ENCODE assay signal across 1 cellular context in the genomic region with DNA sequence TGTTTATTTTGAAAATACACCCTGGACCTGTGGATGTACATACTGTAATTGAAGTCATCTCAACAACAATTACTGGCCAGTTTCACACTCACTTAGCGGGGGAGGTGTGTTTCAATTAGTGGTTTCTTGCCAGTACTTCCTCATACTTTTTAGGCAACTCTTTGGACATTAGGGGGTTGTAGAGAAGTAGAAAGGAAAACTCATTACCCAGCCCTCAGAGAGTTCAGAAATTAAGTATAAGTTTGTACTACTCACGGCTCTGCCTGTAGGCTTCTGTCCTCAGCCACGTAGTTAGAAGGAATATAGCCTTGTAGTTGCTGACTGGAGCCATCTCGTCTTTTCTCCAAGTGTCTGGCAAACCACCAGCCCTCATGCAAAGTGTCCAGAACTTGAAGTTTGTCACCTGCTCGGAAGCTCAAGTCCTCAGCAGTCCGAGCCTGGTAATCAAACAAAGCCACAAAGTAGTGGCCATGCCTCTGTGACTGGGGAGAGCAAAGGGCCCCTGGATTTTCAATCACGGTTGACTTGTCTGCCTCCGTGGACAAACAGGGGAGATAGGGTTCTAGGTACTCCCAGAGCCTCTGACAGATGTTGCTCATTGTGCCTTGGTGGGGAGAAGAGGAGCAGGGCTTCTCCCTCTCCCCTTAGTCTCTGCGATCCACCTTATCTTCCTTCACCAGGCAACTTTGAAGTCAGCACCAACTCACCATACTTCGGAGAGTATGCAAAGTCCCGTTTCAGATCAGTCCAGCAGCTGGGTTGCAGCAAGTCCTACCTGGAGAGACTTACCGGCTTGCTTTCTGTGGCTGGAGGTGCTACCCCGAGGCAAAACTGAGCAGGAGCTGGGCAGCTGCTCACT.
TF ChIP-seq lines count a peak whose summit lies in the region.

No MANE protein-coding gene starts in this region.

TF ChIP-seq in GM12878, 131 proteins besides CTCF, POLR2A, EP300 and RAD21 (continues in another document):
- no peak for TF ChIP-seq WRNIP1 (IDR thresholded peaks at IDR 0.05; ENCODE audit: borderline replicate concordance, low read depth, low read length)
- TF ChIP-seq NR2C1 (IDR thresholded peaks at IDR 0.05), result no peak
- TF ChIP-seq BACH1 (IDR thresholded peaks at IDR 0.05; ENCODE audit: borderline replicate concordance), result peak; percentile 48; the same call in 1 of the 2 replicates
- peak; percentile 98 for TF ChIP-seq MTA2 (IDR thresholded peaks at IDR 0.05; ENCODE audit: low read depth)
- TF ChIP-seq IKZF1 (conservative IDR thresholded peaks at IDR 0.05), result peak; percentile 89
- TF ChIP-seq HDAC6 (IDR thresholded peaks at IDR 0.05; ENCODE audit: unreplicated experiment), result no peak
- TF ChIP-seq ZNF24 (IDR thresholded peaks at IDR 0.05), result peak; percentile 73
- TF ChIP-seq EGR1 (IDR thresholded peaks at IDR 0.05; ENCODE audit: borderline replicate concordance in 1 of 2, low read depth in 2 of 2, low read length in 2 of 2), result peak in 1 of 2 experiments; percentile 13; a peak in 1 of 3 replicates
- TF ChIP-seq EED (IDR thresholded peaks at IDR 0.05; ENCODE audit: low read depth), result 0 out of 2 replicates have a peak, but pooled peaks have one; percentile 21
- peak; percentile 36 to 56; a peak in 1 of 4 replicates for TF ChIP-seq BHLHE40 (IDR thresholded peaks at IDR 0.05; ENCODE audit: borderline replicate concordance in 1 of 2, low read depth in 2 of 2, low read length in 1 of 2)
- TF ChIP-seq SKIL (IDR thresholded peaks at IDR 0.05; ENCODE audit: low read depth, poor library complexity, severe bottlenecking), result peak; percentile 50
- no peak for TF ChIP-seq CBFB (IDR thresholded peaks at IDR 0.05; ENCODE audit: low read depth)
- TF ChIP-seq RELB (IDR thresholded peaks at IDR 0.05; ENCODE audit: low read depth), result peak; percentile 85
- no peak for TF ChIP-seq E2F8 (IDR thresholded peaks at IDR 0.05; ENCODE audit: low read depth, partially characterized antibody)
- no peak for TF ChIP-seq NFXL1 (IDR thresholded peaks at IDR 0.05; ENCODE audit: borderline replicate concordance)
- TF ChIP-seq GATAD2B (conservative IDR thresholded peaks at IDR 0.05; ENCODE audit: low read depth), result peak; percentile 52; the same call in 1 of the 2 replicates
- peak; percentile 57 for TF ChIP-seq MEF2B (IDR thresholded peaks at IDR 0.05; ENCODE audit: partially characterized antibody, poor library complexity, severe bottlenecking)
- TF ChIP-seq FOXK2 (IDR thresholded peaks at IDR 0.05), result no peak
- TF ChIP-seq HDAC2 (IDR thresholded peaks at IDR 0.05), result no peak
- TF ChIP-seq NFIC (IDR thresholded peaks at IDR 0.05; ENCODE audit: low read depth, low read length), result no peak
- peak; percentile 79 for TF ChIP-seq RUNX3 (IDR thresholded peaks at IDR 0.05; ENCODE audit: low read length)
- no peak for TF ChIP-seq CHD2 (IDR thresholded peaks at IDR 0.05; ENCODE audit: borderline replicate concordance, low read depth, low read length)
- TF ChIP-seq ASH2L (IDR thresholded peaks at IDR 0.05; ENCODE audit: borderline replicate concordance, low read depth), result no peak
- no peak for TF ChIP-seq ZSCAN29 (IDR thresholded peaks at IDR 0.05)
- 0 out of 2 replicates have a peak, but pooled peaks have one; percentile 56 for TF ChIP-seq NBN (IDR thresholded peaks at IDR 0.05)
- TF ChIP-seq DPF2 (IDR thresholded peaks at IDR 0.05), result peak; percentile 63; the same call in 1 of the 2 replicates
- TF ChIP-seq ATF2 (IDR thresholded peaks at IDR 0.05; ENCODE audit: low read length), result 0 out of 2 replicates have a peak, but pooled peaks have one; percentile 38
- TF ChIP-seq ATF7 (IDR thresholded peaks at IDR 0.05; ENCODE audit: low read depth), result peak; percentile 77
- TF ChIP-seq BCL11A (IDR thresholded peaks at IDR 0.05; ENCODE audit: low read depth, low read length), result peak; percentile 92
- 0 out of 2 replicates have a peak, but pooled peaks have one; percentile 35 for TF ChIP-seq PAX8 (IDR thresholded peaks at IDR 0.05)
- no peak for TF ChIP-seq PAX5 (IDR thresholded peaks at IDR 0.05; ENCODE audit: borderline replicate concordance, low read depth, low read length)
- TF ChIP-seq NR2F1 (conservative IDR thresholded peaks at IDR 0.05), result peak; percentile 60; the same call in 1 of the 2 replicates
- 0 out of 2 replicates have a peak, but pooled peaks have one; percentile 13 for TF ChIP-seq RAD51 (IDR thresholded peaks at IDR 0.05)
- no peak for TF ChIP-seq EZH2 (IDR thresholded peaks at IDR 0.05; ENCODE audit: borderline replicate concordance, control insufficient read depth, low read depth, low read length)
- TF ChIP-seq IRF3 (IDR thresholded peaks at IDR 0.05), result no peak
- TF ChIP-seq IKZF2 (IDR thresholded peaks at IDR 0.05), result peak; percentile 92 to 94
- TF ChIP-seq ZNF217 (IDR thresholded peaks at IDR 0.05), result peak; percentile 92
- peak; percentile 26; the same call in 1 of the 2 replicates for TF ChIP-seq SPI1 (IDR thresholded peaks at IDR 0.05; ENCODE audit: borderline replicate concordance, insufficient read depth, low read depth, low read length)
- no peak for TF ChIP-seq ZBTB40 (IDR thresholded peaks at IDR 0.05; ENCODE audit: borderline replicate concordance)
- TF ChIP-seq, protein P1, sequence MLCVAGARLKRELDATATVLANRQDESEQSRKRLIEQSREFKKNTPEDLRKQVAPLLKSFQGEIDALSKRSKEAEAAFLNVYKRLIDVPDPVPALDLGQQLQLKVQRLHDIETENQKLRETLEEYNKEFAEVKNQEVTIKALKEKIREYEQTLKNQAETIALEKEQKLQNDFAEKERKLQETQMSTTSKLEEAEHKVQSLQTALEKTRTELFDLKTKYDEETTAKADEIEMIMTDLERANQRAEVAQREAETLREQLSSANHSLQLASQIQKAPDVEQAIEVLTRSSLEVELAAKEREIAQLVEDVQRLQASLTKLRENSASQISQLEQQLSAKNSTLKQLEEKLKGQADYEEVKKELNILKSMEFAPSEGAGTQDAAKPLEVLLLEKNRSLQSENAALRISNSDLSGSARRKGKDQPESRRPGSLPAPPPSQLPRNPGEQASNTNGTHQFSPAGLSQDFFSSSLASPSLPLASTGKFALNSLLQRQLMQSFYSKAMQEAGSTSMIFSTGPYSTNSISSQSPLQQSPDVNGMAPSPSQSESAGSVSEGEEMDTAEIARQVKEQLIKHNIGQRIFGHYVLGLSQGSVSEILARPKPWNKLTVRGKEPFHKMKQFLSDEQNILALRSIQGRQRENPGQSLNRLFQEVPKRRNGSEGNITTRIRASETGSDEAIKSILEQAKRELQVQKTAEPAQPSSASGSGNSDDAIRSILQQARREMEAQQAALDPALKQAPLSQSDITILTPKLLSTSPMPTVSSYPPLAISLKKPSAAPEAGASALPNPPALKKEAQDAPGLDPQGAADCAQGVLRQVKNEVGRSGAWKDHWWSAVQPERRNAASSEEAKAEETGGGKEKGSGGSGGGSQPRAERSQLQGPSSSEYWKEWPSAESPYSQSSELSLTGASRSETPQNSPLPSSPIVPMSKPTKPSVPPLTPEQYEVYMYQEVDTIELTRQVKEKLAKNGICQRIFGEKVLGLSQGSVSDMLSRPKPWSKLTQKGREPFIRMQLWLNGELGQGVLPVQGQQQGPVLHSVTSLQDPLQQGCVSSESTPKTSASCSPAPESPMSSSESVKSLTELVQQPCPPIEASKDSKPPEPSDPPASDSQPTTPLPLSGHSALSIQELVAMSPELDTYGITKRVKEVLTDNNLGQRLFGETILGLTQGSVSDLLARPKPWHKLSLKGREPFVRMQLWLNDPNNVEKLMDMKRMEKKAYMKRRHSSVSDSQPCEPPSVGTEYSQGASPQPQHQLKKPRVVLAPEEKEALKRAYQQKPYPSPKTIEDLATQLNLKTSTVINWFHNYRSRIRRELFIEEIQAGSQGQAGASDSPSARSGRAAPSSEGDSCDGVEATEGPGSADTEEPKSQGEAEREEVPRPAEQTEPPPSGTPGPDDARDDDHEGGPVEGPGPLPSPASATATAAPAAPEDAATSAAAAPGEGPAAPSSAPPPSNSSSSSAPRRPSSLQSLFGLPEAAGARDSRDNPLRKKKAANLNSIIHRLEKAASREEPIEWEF (IDR thresholded peaks at IDR 0.05; ENCODE audit: insufficient replicate concordance, low read depth, low read length), result peak; percentile 8
- TF ChIP-seq SMAD5 (IDR thresholded peaks at IDR 0.05; ENCODE audit: low read depth), result no peak
